Comparison of ENCODE assay signal across 24 cellular contexts in the genomic region with DNA sequence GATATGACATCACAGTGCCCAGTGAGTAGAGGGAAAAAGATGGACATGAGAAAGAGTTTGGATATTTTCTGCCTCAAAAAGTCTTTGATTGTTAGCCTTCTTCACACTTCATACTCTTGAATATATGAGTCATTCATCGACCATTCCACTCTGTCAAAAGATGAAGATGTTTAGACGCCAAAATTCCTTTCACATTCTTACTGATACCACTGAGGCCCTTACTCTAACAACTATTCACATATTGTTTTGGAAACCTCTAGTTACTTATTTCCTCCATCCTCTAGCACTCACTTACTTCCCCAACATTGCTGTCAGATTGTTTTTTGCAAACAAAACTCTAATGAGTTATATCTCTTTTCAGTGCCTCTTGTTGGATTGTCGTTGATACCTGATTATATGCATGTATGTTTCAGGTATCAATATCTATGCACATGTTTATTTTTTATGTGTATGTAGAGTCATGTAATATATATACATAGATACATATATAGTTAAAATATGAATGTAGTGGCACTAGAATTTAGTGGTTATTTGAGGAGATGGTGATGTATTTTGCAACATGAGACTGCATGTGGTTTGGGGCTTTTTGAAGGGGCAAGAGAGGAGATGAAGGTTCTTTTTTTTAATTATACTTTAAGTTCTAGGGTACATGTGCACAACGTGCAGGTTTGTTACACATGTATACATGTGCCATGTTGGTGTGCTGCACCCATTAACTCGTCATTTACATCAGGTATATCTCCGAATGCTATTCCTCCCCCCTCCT. TPM values are rescaled to one million over a fixed set of nuclear protein-coding genes. Genes with fewer than 3 reads are reported as not detected.
"Had no signal": no experiment of that assay in that cellular context is flagged by ENCODE, and none has a peak within 500 bp of the region (broad histone marks: within the 10 kb centered on the region; RNA-seq: fewer than 3 reads in every experiment).

No MANE protein-coding gene starts in this region.

- H3K36me3 Mint-ChIP-seq: T-cell had no signal

- H3K4me1 Mint-ChIP-seq: T-cell had no signal

- H3K27ac Mint-ChIP-seq: T-cell had no signal

- FAIRE-seq: HepG2 had no signal

- H3K9me3 ChIP-seq: SK-N-SH had no signal

- H3K27ac ChIP-seq: RWPE1 had no signal

- H3K4me3 Mint-ChIP-seq: T-cell had no signal

- H3K9me3 Mint-ChIP-seq: T-cell had no signal

- ATAC-seq: HepG2, T-cell had no signal

- H3K4me2 ChIP-seq: SK-N-SH had no signal

- DNase-seq: IMR-90, Karpas-422, KG1, MV-4-11, NCI-H1048, NCI-H1105, NCI-H1417, NCI-H1436 treated with DMSO at 0.1 percent for 48 hours, NCI-H1694, NCI-H187 treated with DMSO at 0.1 percent for 48 hours, NCI-H2029 treated with DMSO at 0.1 percent for 48 hours, NCI-H2171 treated with DMSO at 0.1 percent for 48 hours, NCI-H524, NCI-H526 treated with DMSO at 0.1 percent for 48 hours, NCI-H748 treated with DMSO at 0.1 percent for 48 hours, SHP77, SK-N-SH, SW 1271, T-cell had no signal

- H3K9ac ChIP-seq: SK-N-SH had no signal

RNA-seq across cellular contexts. Expression of a gene that starts 40.0 kb away (rescaled TPM):
- total RNA-seq: HepG2, HT1080, IMR-90, NCI-H460, SK-MEL-5, T-cell had no signal
- polyA plus RNA-seq: HepG2, IMR-90, SK-N-SH had no signal

RNA-seq across cellular contexts. Expression of a gene that starts 57.6 kb away (rescaled TPM):
- total RNA-seq: HepG2, HT1080, IMR-90, NCI-H460, SK-MEL-5, T-cell had no signal
- polyA plus RNA-seq: HepG2, IMR-90, SK-N-SH had no signal

RNA-seq across cellular contexts. Expression of a gene that starts 58.2 kb away (rescaled TPM):
- total RNA-seq: HepG2, HT1080, IMR-90, NCI-H460, SK-MEL-5, T-cell had no signal
- polyA plus RNA-seq: HepG2, IMR-90, SK-N-SH had no signal
